In the genomic region with DNA sequence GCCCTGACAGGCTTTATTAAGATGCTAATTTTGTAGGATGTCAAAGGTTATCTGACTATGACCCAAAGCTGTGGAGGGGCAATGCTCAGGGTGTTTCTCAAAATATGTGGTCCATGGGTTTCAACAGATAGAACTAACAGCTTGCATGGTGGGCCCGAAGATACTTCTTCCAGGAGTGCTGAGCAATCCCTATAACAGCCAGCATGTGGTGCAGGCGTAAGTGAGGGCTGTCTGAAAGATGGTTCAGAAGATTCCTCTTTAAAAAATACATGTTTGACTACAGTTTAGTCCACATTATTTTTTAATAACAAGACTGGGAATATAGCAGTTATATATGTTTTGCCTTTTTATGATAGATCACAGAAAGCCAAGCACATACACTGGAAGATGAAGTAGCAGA, we compare ENCODE assay signal across 1 cellular context.
TF ChIP-seq lines count a peak whose summit lies in the region.

No MANE protein-coding gene starts in this region.

TF ChIP-seq in A549, 52 proteins besides CTCF, POLR2A, EP300 and RAD21 (continued from another document):
- TF ChIP-seq JUN (IDR thresholded peaks at IDR 0.05) (no peak), GATA3 (IDR thresholded peaks at IDR 0.05; ENCODE audit: borderline replicate concordance) (no peak), HOXB13 (CRISPR knock-in tag; IDR thresholded peaks at IDR 0.05; ENCODE audit: low read depth) (no peak), PHF8 (IDR thresholded peaks at IDR 0.05; ENCODE audit: borderline replicate concordance, low read depth) (no peak), CEBPB (IDR thresholded peaks at IDR 0.05) (no peak), RARB (CRISPR knock-in tag; IDR thresholded peaks at IDR 0.05) (no peak), ZNF302 (CRISPR knock-in tag; IDR thresholded peaks at IDR 0.05) (no peak), EHMT2 (IDR thresholded peaks at IDR 0.05; ENCODE audit: low read depth) (no peak), HEYL (CRISPR knock-in tag; IDR thresholded peaks at IDR 0.05) (no peak), KDM1A (IDR thresholded peaks at IDR 0.05; ENCODE audit: low read depth) (no peak)
- TF ChIP-seq, protein P1, sequence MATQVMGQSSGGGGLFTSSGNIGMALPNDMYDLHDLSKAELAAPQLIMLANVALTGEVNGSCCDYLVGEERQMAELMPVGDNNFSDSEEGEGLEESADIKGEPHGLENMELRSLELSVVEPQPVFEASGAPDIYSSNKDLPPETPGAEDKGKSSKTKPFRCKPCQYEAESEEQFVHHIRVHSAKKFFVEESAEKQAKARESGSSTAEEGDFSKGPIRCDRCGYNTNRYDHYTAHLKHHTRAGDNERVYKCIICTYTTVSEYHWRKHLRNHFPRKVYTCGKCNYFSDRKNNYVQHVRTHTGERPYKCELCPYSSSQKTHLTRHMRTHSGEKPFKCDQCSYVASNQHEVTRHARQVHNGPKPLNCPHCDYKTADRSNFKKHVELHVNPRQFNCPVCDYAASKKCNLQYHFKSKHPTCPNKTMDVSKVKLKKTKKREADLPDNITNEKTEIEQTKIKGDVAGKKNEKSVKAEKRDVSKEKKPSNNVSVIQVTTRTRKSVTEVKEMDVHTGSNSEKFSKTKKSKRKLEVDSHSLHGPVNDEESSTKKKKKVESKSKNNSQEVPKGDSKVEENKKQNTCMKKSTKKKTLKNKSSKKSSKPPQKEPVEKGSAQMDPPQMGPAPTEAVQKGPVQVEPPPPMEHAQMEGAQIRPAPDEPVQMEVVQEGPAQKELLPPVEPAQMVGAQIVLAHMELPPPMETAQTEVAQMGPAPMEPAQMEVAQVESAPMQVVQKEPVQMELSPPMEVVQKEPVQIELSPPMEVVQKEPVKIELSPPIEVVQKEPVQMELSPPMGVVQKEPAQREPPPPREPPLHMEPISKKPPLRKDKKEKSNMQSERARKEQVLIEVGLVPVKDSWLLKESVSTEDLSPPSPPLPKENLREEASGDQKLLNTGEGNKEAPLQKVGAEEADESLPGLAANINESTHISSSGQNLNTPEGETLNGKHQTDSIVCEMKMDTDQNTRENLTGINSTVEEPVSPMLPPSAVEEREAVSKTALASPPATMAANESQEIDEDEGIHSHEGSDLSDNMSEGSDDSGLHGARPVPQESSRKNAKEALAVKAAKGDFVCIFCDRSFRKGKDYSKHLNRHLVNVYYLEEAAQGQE (IDR thresholded peaks at IDR 0.05), result no peak
- TF ChIP-seq, protein P2, sequence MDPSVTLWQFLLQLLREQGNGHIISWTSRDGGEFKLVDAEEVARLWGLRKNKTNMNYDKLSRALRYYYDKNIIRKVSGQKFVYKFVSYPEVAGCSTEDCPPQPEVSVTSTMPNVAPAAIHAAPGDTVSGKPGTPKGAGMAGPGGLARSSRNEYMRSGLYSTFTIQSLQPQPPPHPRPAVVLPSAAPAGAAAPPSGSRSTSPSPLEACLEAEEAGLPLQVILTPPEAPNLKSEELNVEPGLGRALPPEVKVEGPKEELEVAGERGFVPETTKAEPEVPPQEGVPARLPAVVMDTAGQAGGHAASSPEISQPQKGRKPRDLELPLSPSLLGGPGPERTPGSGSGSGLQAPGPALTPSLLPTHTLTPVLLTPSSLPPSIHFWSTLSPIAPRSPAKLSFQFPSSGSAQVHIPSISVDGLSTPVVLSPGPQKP (IDR thresholded peaks at IDR 0.05; ENCODE audit: low read depth, low read length), result no peak
- TF ChIP-seq, protein P3, sequence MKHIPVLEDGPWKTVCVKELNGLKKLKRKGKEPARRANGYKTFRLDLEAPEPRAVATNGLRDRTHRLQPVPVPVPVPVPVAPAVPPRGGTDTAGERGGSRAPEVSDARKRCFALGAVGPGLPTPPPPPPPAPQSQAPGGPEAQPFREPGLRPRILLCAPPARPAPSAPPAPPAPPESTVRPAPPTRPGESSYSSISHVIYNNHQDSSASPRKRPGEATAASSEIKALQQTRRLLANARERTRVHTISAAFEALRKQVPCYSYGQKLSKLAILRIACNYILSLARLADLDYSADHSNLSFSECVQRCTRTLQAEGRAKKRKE (CRISPR knock-in tag; IDR thresholded peaks at IDR 0.05; ENCODE audit: low read depth), result no peak
- TF ChIP-seq, protein P4, sequence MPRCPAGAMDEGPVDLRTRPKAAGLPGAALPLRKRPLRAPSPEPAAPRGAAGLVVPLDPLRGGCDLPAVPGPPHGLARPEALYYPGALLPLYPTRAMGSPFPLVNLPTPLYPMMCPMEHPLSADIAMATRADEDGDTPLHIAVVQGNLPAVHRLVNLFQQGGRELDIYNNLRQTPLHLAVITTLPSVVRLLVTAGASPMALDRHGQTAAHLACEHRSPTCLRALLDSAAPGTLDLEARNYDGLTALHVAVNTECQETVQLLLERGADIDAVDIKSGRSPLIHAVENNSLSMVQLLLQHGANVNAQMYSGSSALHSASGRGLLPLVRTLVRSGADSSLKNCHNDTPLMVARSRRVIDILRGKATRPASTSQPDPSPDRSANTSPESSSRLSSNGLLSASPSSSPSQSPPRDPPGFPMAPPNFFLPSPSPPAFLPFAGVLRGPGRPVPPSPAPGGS (IDR thresholded peaks at IDR 0.05), result no peak
TF ChIP-seq in A549: peak in this region for 0.
